ENCODE assay signal across 23 cellular contexts in genomic region chr10:128421731-128422130, GRCh38.
"Had no signal": no experiment of that assay in that cellular context is flagged by ENCODE, and none has a peak within 500 bp of the region (broad histone marks: within the 10 kb centered on the region; RNA-seq: fewer than 3 reads in every experiment).

No MANE protein-coding gene starts in this region.

- H3K36me3 ChIP-seq: left ventricle myocardium inferior, ovary, spleen, stomach, thyroid gland, transverse colon, upper lobe of right lung had no signal

- H3K4me3 ChIP-seq: left ventricle myocardium inferior, mucosa of descending colon, ovary, skin epidermis, spleen, stomach, testis, thyroid gland, transverse colon, upper lobe of right lung had no signal

- DNase-seq: hypothalamus; immature natural killer cell; kidney; left colon; left ventricle myocardium inferior; midbrain; mucosa of descending colon; naive thymus-derived CD4-positive, alpha-beta T cell; ovary; right cardiac atrium; spleen; stimulated activated CD4-positive, alpha-beta T cell treated with anti-CD3 and anti-CD28 coated beads, Interleukin-4, amount 100 ng/mL, for 4 hours; stimulated activated CD8-positive, alpha-beta memory T cell treated with anti-CD3 and anti-CD28 coated beads, Interleukin-4, amount 100 ng/mL, for 48 hours; stimulated activated naive B cell treated with anti-CD40 and anti-IgM and Interleukin-4, amounts not matched to agents 10 μg/mL and 1 μg/mL and 100 μg/mL, for 72 hours; stimulated activated naive CD8-positive, alpha-beta T cell treated with anti-CD3 and anti-CD28 coated beads, Interleukin-15, Interleukin-2, amounts not matched to agents 100 U/mL and 50 U/mL, for 24 hours; stomach; testis; thyroid gland; transverse colon; upper lobe of right lung had no signal

- H3K4me1 ChIP-seq: left ventricle myocardium inferior, spleen, stomach, testis, thyroid gland, transverse colon, upper lobe of right lung had no signal

- H3K27ac ChIP-seq: left ventricle myocardium inferior, ovary, skin epidermis, spleen, stomach, testis, thyroid gland, transverse colon, upper lobe of right lung had no signal

- H3K27me3 ChIP-seq: ovary, testis, thyroid gland, transverse colon, upper lobe of right lung had no signal

- H3K9me3 ChIP-seq: left ventricle myocardium inferior, mucosa of descending colon, ovary, spleen, stomach, testis, thyroid gland, transverse colon, upper lobe of right lung had no signal

- ATAC-seq: left colon; mucosa of descending colon; naive thymus-derived CD4-positive, alpha-beta T cell; natural killer cell treated with Interleukin-12 subunit alpha and Interleukin-12 subunit beta and Interleukin-15 and Interleukin-18, amount 100 ng/mL, for 72 hours; right cardiac atrium; sciatic nerve; stimulated activated naive B cell treated with anti-CD40 and anti-IgM and Interleukin-4, amounts not matched to agents 10 μg/mL and 1 μg/mL and 100 μg/mL, for 72 hours; stimulated activated naive CD8-positive, alpha-beta T cell treated with anti-CD3 and anti-CD28 coated beads, Interleukin-15, Interleukin-2, amounts not matched to agents 100 U/mL and 50 U/mL, for 24 hours; upper lobe of right lung had no signal
